ENCODE assay signal across 2 cellular contexts in genomic region chr10:97450828-97451227, GRCh38.
TF ChIP-seq lines count a peak whose summit lies in the region.

No MANE protein-coding gene starts in this region.

TF ChIP-seq in SK-N-SH, 30 proteins besides CTCF, POLR2A, EP300 and RAD21:
- TF ChIP-seq EZH2phosphoT487 (IDR thresholded peaks at IDR 0.05; ENCODE audit: borderline replicate concordance, low read depth) (no peak), MAX (IDR thresholded peaks at IDR 0.05; ENCODE audit: low read depth) (no peak), TCF12 (IDR thresholded peaks at IDR 0.05) (no peak), SMC3 (IDR thresholded peaks at IDR 0.05; ENCODE audit: low read depth, low read length) (no peak), USF1 (IDR thresholded peaks at IDR 0.05; ENCODE audit: borderline replicate concordance, low read depth) (no peak), FOXJ3 (CRISPR knock-in tag; IDR thresholded peaks at IDR 0.05) (no peak), NRF1 (IDR thresholded peaks at IDR 0.05; ENCODE audit: low read depth, low read length) (no peak), REST (IDR thresholded peaks at IDR 0.05; ENCODE audit: low read depth, low read length) (no peak), ZBTB33 (IDR thresholded peaks at IDR 0.05; ENCODE audit: borderline replicate concordance, low read depth) (no peak), YY1 (IDR thresholded peaks at IDR 0.05; ENCODE audit: low read depth) (no peak), IRF3 (IDR thresholded peaks at IDR 0.05; ENCODE audit: low read depth, low read length) (no peak), JUND (IDR thresholded peaks at IDR 0.05) (no peak), PBX3 (IDR thresholded peaks at IDR 0.05) (no peak), SIN3A (IDR thresholded peaks at IDR 0.05; ENCODE audit: borderline replicate concordance, low read depth, low read length) (no peak), USF2 (IDR thresholded peaks at IDR 0.05; ENCODE audit: borderline replicate concordance, low read depth, low read length) (no peak), RXRA (IDR thresholded peaks at IDR 0.05; ENCODE audit: borderline replicate concordance, low read depth) (no peak), RCOR1 (IDR thresholded peaks at IDR 0.05; ENCODE audit: low read length) (no peak)

TF ChIP-seq in SK-N-SH treated with all-trans-retinoic acid at 6 μM for 48 hours, 23 proteins besides CTCF, POLR2A, EP300 and RAD21:
- no peak for TF ChIP-seq POU6F1 (CRISPR knock-in tag; IDR thresholded peaks at IDR 0.05; ENCODE audit: borderline replicate concordance, low read depth)
- no peak for TF ChIP-seq ESRRG (CRISPR knock-in tag; IDR thresholded peaks at IDR 0.05)
- no peak for TF ChIP-seq RARB (CRISPR knock-in tag; IDR thresholded peaks at IDR 0.05)
- TF ChIP-seq ISL1 (CRISPR knock-in tag; IDR thresholded peaks at IDR 0.05), result no peak
- TF ChIP-seq GLIS3 (CRISPR knock-in tag; IDR thresholded peaks at IDR 0.05), result no peak
- TF ChIP-seq BACH2 (CRISPR knock-in tag; IDR thresholded peaks at IDR 0.05; ENCODE audit: borderline replicate concordance), result no peak
- TF ChIP-seq ZFP3 (CRISPR knock-in tag; IDR thresholded peaks at IDR 0.05), result no peak
- TF ChIP-seq PATZ1 (CRISPR knock-in tag; IDR thresholded peaks at IDR 0.05; ENCODE audit: borderline replicate concordance), result no peak
- no peak for TF ChIP-seq CSDC2 (CRISPR knock-in tag; IDR thresholded peaks at IDR 0.05)
- TF ChIP-seq ZNF8 (CRISPR knock-in tag; IDR thresholded peaks at IDR 0.05), result no peak
- no peak for TF ChIP-seq TCF4 (CRISPR knock-in tag; IDR thresholded peaks at IDR 0.05; ENCODE audit: borderline replicate concordance)
- no peak for TF ChIP-seq ZNF70 (CRISPR knock-in tag; IDR thresholded peaks at IDR 0.05)
- TF ChIP-seq TSHZ2 (CRISPR knock-in tag; IDR thresholded peaks at IDR 0.05), result no peak
